ENCODE assay signal across 14 cellular contexts in the genomic region with DNA sequence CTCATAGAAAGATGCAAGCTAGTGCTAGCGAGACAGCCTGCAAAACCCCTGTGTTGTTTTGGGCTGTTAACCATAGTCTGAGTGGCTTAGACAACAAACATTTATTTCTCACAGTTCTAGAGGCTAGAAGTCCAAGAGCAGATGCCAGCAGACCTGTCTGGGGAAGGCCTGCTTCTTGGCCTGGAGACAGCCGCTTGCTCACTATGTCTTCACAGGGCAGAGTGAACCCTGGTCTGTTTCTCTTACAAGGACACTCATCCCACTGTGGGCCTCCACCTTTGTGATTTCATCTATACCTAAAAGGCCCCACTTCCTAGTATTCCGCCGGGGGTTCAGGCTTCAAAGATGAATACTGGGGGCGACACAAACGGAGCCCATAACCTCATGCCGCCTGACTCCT.
"Had no signal": no experiment of that assay in that cellular context is flagged by ENCODE, and none has a peak within 500 bp of the region (broad histone marks: within the 10 kb centered on the region; RNA-seq: fewer than 3 reads in every experiment).

No MANE protein-coding gene starts in this region.

- H3K4me3 ChIP-seq: ascending aorta, dorsolateral prefrontal cortex, gastroesophageal sphincter, lower lobe of right lung, transverse colon had no signal

- FAIRE-seq: islet of Langerhans had no signal

- H3K27ac ChIP-seq: ascending aorta, lower lobe of right lung, transverse colon had no signal

- ATAC-seq: activated T-cell treated with anti-CD3 and anti-CD28 coated beads, Interleukin-2, amount 50 U/mL, for 72 hours; gastroesophageal sphincter; left colon; lower lobe of right lung; stimulated activated effector memory CD8-positive, alpha-beta T cell treated with anti-CD3 and anti-CD28 coated beads, Interleukin-12 subunit alpha, Interleukin-12 subunit beta, amount 100 ng/mL, for 72 hours had no signal

- H3K4me1 ChIP-seq: ascending aorta had no signal

- DNase-seq: activated CD4-positive, alpha-beta T cell treated with anti-CD3 and anti-CD28 coated beads, Interleukin-2, amount 10 ng/mL, durations not matched to agents 7 days and 5 days; activated CD8-positive, alpha-beta memory T cell treated with anti-CD3 and anti-CD28 coated beads, Interleukin-2, amount 50 U/mL, for 48 hours; activated gamma-delta T cell; activated T-cell treated with anti-CD3 and anti-CD28 coated beads, Interleukin-2, amount 50 U/mL, for 72 hours; dorsolateral prefrontal cortex; left colon; lower lobe of right lung; midbrain; SW 1271; transverse colon had no signal

- H3K9me3 ChIP-seq: ascending aorta, gastroesophageal sphincter, lower lobe of right lung, transverse colon had no signal

- H3K27me3 ChIP-seq: ascending aorta, dorsolateral prefrontal cortex, gastroesophageal sphincter, transverse colon had no signal
